Comparison of ENCODE assay signal across 9 cellular contexts in the genomic region with DNA sequence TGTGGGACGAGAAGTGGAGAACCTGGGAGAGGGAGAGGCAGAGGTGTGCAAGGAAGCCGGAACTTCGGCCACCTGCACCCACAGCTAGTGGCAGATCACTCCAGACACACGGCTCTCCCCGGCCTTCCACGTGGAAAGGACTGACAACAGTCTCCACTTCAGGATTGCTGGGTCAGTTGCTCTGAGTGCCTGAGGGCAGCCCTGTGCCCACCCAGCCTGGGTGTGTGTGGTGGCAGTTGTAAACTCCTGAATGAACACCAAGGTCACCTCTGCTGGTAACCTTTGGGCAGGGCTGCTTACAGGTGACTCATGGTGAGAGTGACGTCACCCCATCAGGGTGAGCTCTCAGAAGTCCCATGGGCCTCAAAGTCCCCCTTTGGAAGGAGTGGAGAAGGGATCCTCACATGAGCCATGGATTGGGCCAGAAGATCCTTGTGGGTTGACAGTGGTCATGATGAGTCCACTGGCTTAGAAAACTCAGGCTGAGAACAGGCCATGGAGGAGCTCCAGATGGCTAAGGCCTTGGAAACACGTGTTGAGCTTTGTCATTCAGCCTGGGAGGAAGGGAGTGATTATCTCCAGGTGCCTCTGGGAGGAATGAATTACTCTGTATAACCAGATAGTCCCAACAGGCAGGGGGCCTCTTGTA.
DNase-seq lines count a peak whose midpoint lies in the region; ATAC-seq lines count a peak whose summit lies in the region.
"Had no signal": no experiment of that assay in that cellular context is flagged by ENCODE, and none has a peak within 500 bp of the region (broad histone marks: within the 10 kb centered on the region; RNA-seq: fewer than 3 reads in every experiment).

No MANE protein-coding gene starts in this region.

- peaks cover 22 to 23% of the 10 kb centered on the region in 2 experiments for H3K4me1 ChIP-seq in trophoblast cell (ENCODE audit: control insufficient read depth in 1 of 2, insufficient read depth in 2 of 2, low read length in 2 of 2)

- no peak overlapping the region for H2AK5ac ChIP-seq in trophoblast cell (ENCODE audit: low read length)

- no peaks in the 10 kb centered on the region for H3K27me3 Mint-ChIP-seq in central memory CD8-positive, alpha-beta T cell
- H3K27me3 Mint-ChIP-seq in naive thymus-derived CD8-positive, alpha-beta T cell: no peaks in the 10 kb centered on the region

- H3K18ac ChIP-seq in trophoblast cell (ENCODE audit: low read length): peak overlapping the region; percentile 44

- H3K36me3 Mint-ChIP-seq in central memory CD8-positive, alpha-beta T cell (ENCODE audit: insufficient read depth): peaks cover 13% of the 10 kb centered on the region
- peaks cover 0 to 28% (median 0%) of the 10 kb centered on the region in 3 donors for H3K36me3 Mint-ChIP-seq in naive thymus-derived CD8-positive, alpha-beta T cell

- no peak overlapping the region for H3K9ac ChIP-seq in trophoblast cell (ENCODE audit: low read length)

- no peak overlapping the region for H3K4ac ChIP-seq in trophoblast cell (ENCODE audit: low read depth, low read length)

- no peak overlapping the region for H3K4me3 Mint-ChIP-seq in central memory CD8-positive, alpha-beta T cell
- H3K4me3 Mint-ChIP-seq in naive thymus-derived CD8-positive, alpha-beta T cell: no peak overlapping the region
- H3K4me3 Mint-ChIP-seq: nephron progenitor cell had no signal

- no peaks in the 10 kb centered on the region for H3K27me3 ChIP-seq in trophoblast cell (ENCODE audit: insufficient read depth, low read length)

- WGBS in trophoblast cell (ENCODE audit: extremely low coverage, insufficient coverage, insufficient read length): no CpG with 5 or more reads among the region's 8 CpGs

- no peak overlapping the region for H3K14ac ChIP-seq in trophoblast cell (ENCODE audit: low read length)

- no peak overlapping the region for H2AFZ ChIP-seq in trophoblast cell (ENCODE audit: insufficient read depth, low read length, poor library complexity)

- H3K27ac Mint-ChIP-seq in central memory CD8-positive, alpha-beta T cell (ENCODE audit: low read depth): peak overlapping the region; percentile 19
- H3K27ac Mint-ChIP-seq in naive thymus-derived CD8-positive, alpha-beta T cell: peak overlapping the region in 4 of 10 donors; percentile 13 to 84 (median 44)
- H3K27ac Mint-ChIP-seq: nephron progenitor cell had no signal

- H4K91ac ChIP-seq in trophoblast cell (ENCODE audit: low read depth, low read length): no peak overlapping the region

- peaks cover 27 to 33% of the 10 kb centered on the region in 2 experiments for H3K36me3 ChIP-seq in trophoblast cell (ENCODE audit: control insufficient read depth in 1 of 2, insufficient read depth in 2 of 2, low read length in 2 of 2)

- H3K79me2 ChIP-seq in trophoblast cell (ENCODE audit: control insufficient read depth, insufficient read depth, low read length, poor library complexity): peaks cover 17% of the 10 kb centered on the region

- no peak overlapping the region for H3K27ac ChIP-seq in trophoblast cell (ENCODE audit: low read depth, low read length)

- no peak overlapping the region for H3K23ac ChIP-seq in trophoblast cell (ENCODE audit: low read length)

- no peaks in the 10 kb centered on the region for H3K9me3 ChIP-seq in trophoblast cell (ENCODE audit: insufficient read depth, low read depth, low read length)

- no peaks in the 10 kb centered on the region for H3K79me1 ChIP-seq in trophoblast cell (ENCODE audit: low read length)

- peak; percentile 44 for DNase-seq in activated CD4-positive, alpha-beta T cell treated with anti-CD3 and anti-CD28 coated beads for 48 hours
- DNase-seq in activated CD4-positive, alpha-beta T cell treated with anti-CD3 and anti-CD28 coated beads, Interleukin-2, amount 50 U/mL, for 4 hours: no peak
- DNase-seq in NCI-H524 (lab: John Stamatoyannopoulos, UW): peak; percentile 48 to 75
- DNase-seq in central memory CD8-positive, alpha-beta T cell (ENCODE audit: low spot score in 2 of 2): no peak
- DNase-seq in trophoblast cell: peak; percentile 11 to 29
- no peak for DNase-seq in naive thymus-derived CD8-positive, alpha-beta T cell
- DNase-seq in 8988T: no peak
- DNase-seq: nephron progenitor cell had no signal

- no peak overlapping the region for H2BK5ac ChIP-seq in trophoblast cell (ENCODE audit: low read depth, low read length, poor library complexity)

- H2BK12ac ChIP-seq in trophoblast cell (ENCODE audit: low read length): no peak overlapping the region

- peaks cover 60% of the 10 kb centered on the region for H3K4me1 Mint-ChIP-seq in central memory CD8-positive, alpha-beta T cell
- H3K4me1 Mint-ChIP-seq in naive thymus-derived CD8-positive, alpha-beta T cell: peaks cover 23 to 77% (median 48%) of the 10 kb centered on the region in 4 donors

- H3K4me3 ChIP-seq in trophoblast cell (ENCODE audit: low read depth, low read length): no peak overlapping the region

- POLR2A ChIA-PET in naive thymus-derived CD8-positive, alpha-beta T cell (lab: Charles Lee): interaction anchor here (2.2 kb wide), 1 partner anchor 9 kb away, joined by 8 read pairs; no protein-coding TSS in a partner anchor

- no peaks in the 10 kb centered on the region for H3K9me3 Mint-ChIP-seq in central memory CD8-positive, alpha-beta T cell
- no peaks in the 10 kb centered on the region for H3K9me3 Mint-ChIP-seq in naive thymus-derived CD8-positive, alpha-beta T cell
- H3K9me3 Mint-ChIP-seq: nephron progenitor cell had no signal

- no peak for ATAC-seq in central memory CD8-positive, alpha-beta T cell (replicated peaks; ENCODE audit: extremely low read depth, poor library complexity, severe bottlenecking)
- no peak for ATAC-seq in naive thymus-derived CD8-positive, alpha-beta T cell
- no peak for ATAC-seq in HG03159 (IDR thresholded peaks at IDR 0.05; ENCODE audit: unreplicated experiment)

- no peak overlapping the region for H4K12ac ChIP-seq in trophoblast cell (ENCODE audit: low read depth, low read length)

- H2BK120ac ChIP-seq in trophoblast cell (ENCODE audit: insufficient read depth, low read length, poor library complexity): no peak overlapping the region

- H3K4me2 ChIP-seq in trophoblast cell (ENCODE audit: low read length): no peak overlapping the region

- H4K8ac ChIP-seq in trophoblast cell (ENCODE audit: low read depth, low read length): no peak overlapping the region

Comparison
In these comparisons a context has a peak if more than half of its experiments do, and no peak if none do; other contexts are left out.
1. DNase-seq: peak in activated CD4-positive, alpha-beta T cell treated with anti-CD3 and anti-CD28 coated beads for 48 hours (single experiment), NCI-H524 (2 of 2) and trophoblast cell (2 of 2); none in activated CD4-positive, alpha-beta T cell treated with anti-CD3 and anti-CD28 coated beads, Interleukin-2, amount 50 U/mL, for 4 hours (0 of 2), central memory CD8-positive, alpha-beta T cell (0 of 2), naive thymus-derived CD8-positive, alpha-beta T cell (0 of 10) and 8988T (single experiment).